Comparison of ENCODE assay signal across 9 cellular contexts in genomic region chr7:366171-366916, GRCh38.
A peak's percentile ranks its signal among the peaks of the same experiment; 100 is the strongest.
DNase-seq lines count a peak whose midpoint lies in the region; ATAC-seq, FAIRE-seq and TF ChIP-seq lines count a peak whose summit lies in the region.
"Had no signal": no experiment of that assay in that cellular context is flagged by ENCODE, and none has a peak within 500 bp of the region (broad histone marks: within the 10 kb centered on the region; RNA-seq: fewer than 3 reads in every experiment).

No MANE protein-coding gene starts in this region.

- H3K9ac ChIP-seq in endothelial cell of umbilical vein (replicated peaks; ENCODE audit: extremely low read depth, insufficient read depth, low read length) = peak overlapping the region; percentile 25

- H3K9me3 ChIP-seq in endothelial cell of umbilical vein (replicated peaks; ENCODE audit: control insufficient read depth, insufficient read depth, low read length) (no peaks in the 10 kb centered on the region), spleen (no peaks in the 10 kb centered on the region)
- H3K9me3 ChIP-seq: upper lobe of left lung had no signal

- TF ChIP-seq CTCF in endothelial cell of umbilical vein (IDR thresholded peaks at IDR 0.05; ENCODE audit: extremely low read depth in 1 of 2, insufficient read depth in 1 of 2, low read depth in 1 of 2, low read length in 2 of 2) (no peak), spleen (IDR thresholded peaks at IDR 0.05 in 8 of 11, conservative IDR thresholded peaks at IDR 0.05 in 3 of 11) (no peak)

- POLR2A ChIA-PET in T-cell (lab: Charles Lee) = no interaction called here
- POLR2A ChIA-PET in endothelial cell of umbilical vein (lab: Charles Lee) = no interaction called here

- no TSS peak for BruUV-seq in endothelial cell of umbilical vein (replicated peaks; lab: Mats Ljungman, UMichigan)

- no peaks in the 10 kb centered on the region for H3K27me3 Mint-ChIP-seq in activated T-cell treated with anti-CD3 and anti-CD28 coated beads, Interleukin-2, amount 50 U/mL, for 4 hours (ENCODE audit: low read depth)
- peaks cover 0 to 2% of the 10 kb centered on the region in 2 donors for H3K27me3 Mint-ChIP-seq in T-cell

- H3K27me3 ChIP-seq in endothelial cell of umbilical vein (ENCODE audit: control insufficient read depth in 2 of 2, insufficient read depth in 2 of 2, low read length in 2 of 2) (no peaks in the 10 kb centered on the region), spleen (replicated peaks in 1 of 7) (peaks cover 0 to 34% (median 0%) of the 10 kb centered on the region in 7 donors)
- H3K27me3 ChIP-seq: upper lobe of left lung had no signal

- no peaks in the 10 kb centered on the region for H4K20me1 ChIP-seq in endothelial cell of umbilical vein (replicated peaks; ENCODE audit: control insufficient read depth, extremely low read depth, insufficient read depth, low read length)

- H3K4me1 ChIP-seq in endothelial cell of umbilical vein (ENCODE audit: control insufficient read depth, extremely low read depth, insufficient read depth, low read length) (peaks cover 28% of the 10 kb centered on the region), spleen (peaks cover 16 to 47% (median 36%) of the 10 kb centered on the region in 6 donors)

- no peaks in the 10 kb centered on the region for H3K36me3 Mint-ChIP-seq in activated T-cell treated with anti-CD3 and anti-CD28 coated beads, Interleukin-2, amount 50 U/mL, for 4 hours (ENCODE audit: insufficient read depth)
- peaks cover 3% of the 10 kb centered on the region for H3K36me3 Mint-ChIP-seq in T-cell

- peak in 1 of 2 donors; percentile 18 for ATAC-seq in activated T-cell treated with anti-CD3 and anti-CD28 coated beads, Interleukin-2, amount 50 U/mL, for 4 hours
- no peak for ATAC-seq in T-cell (replicated peaks in 1 of 4)

- peak overlapping the region; percentile 13 for H3K4me2 ChIP-seq in endothelial cell of umbilical vein (ENCODE audit: insufficient read depth, low read length)

- H3K79me2 ChIP-seq in endothelial cell of umbilical vein (ENCODE audit: control insufficient read depth, insufficient read depth, low read length) = no peaks in the 10 kb centered on the region

- WGBS in spleen, 5 donors = 2 to 4% (median 3%) methylated on average over 17 of the region's 17 CpGs

- no peaks in the 10 kb centered on the region for H3K9me1 ChIP-seq in endothelial cell of umbilical vein (replicated peaks; ENCODE audit: control insufficient read depth, extremely low read depth, insufficient read depth, low read length)

- peak overlapping the region; percentile 63 for H2AFZ ChIP-seq in endothelial cell of umbilical vein (ENCODE audit: low read depth, low read length)

- peak; percentile 90 for FAIRE-seq in endothelial cell of umbilical vein (lab: Jason Lieb, UNC)

- peaks cover 4% of the 10 kb centered on the region for H3K9me3 Mint-ChIP-seq in activated T-cell treated with anti-CD3 and anti-CD28 coated beads, Interleukin-2, amount 50 U/mL, for 4 hours
- no peaks in the 10 kb centered on the region for H3K9me3 Mint-ChIP-seq in T-cell

- CTCF ChIA-PET in T-cell (lab: Charles Lee) = no interaction called here
- CTCF ChIA-PET in endothelial cell of umbilical vein (lab: Charles Lee) = interaction anchor here (1.0 to 1.5 kb wide), 4 partner anchors 9 to 154 kb away, joined by 3 to 9 read pairs (median 5); partner anchors contain the start of gene PDGFA

- H3K4me3 Mint-ChIP-seq in activated T-cell treated with anti-CD3 and anti-CD28 coated beads, Interleukin-2, amount 50 U/mL, for 4 hours = peak overlapping the region; percentile 58
- H3K4me3 Mint-ChIP-seq in T-cell = peak overlapping the region; percentile 23 to 82 (median 61)

- H3K4me1 Mint-ChIP-seq in activated T-cell treated with anti-CD3 and anti-CD28 coated beads, Interleukin-2, amount 50 U/mL, for 4 hours (ENCODE audit: low read depth) = peaks cover 53% of the 10 kb centered on the region
- peaks cover 53 to 59% (median 58%) of the 10 kb centered on the region in 3 donors for H3K4me1 Mint-ChIP-seq in T-cell

- H3K36me3 ChIP-seq in endothelial cell of umbilical vein (ENCODE audit: control insufficient read depth in 2 of 2, extremely low read depth in 1 of 2, insufficient read depth in 2 of 2, low read length in 2 of 2) (no peaks in the 10 kb centered on the region), spleen (no peaks in the 10 kb centered on the region)
- H3K36me3 ChIP-seq: upper lobe of left lung had no signal

- peak overlapping the region; percentile 40 to 68 for H3K27ac Mint-ChIP-seq in T-cell

- H3K4me3 ChIP-seq in endothelial cell of umbilical vein (replicated peaks in 1 of 3; ENCODE audit: insufficient read depth in 1 of 3, low read depth in 1 of 3, low read length in 3 of 3) = peak overlapping the region in 1 of 3 experiments; percentile 4
- peak overlapping the region in 1 of 8 donors; percentile 12 for H3K4me3 ChIP-seq in spleen
- H3K4me3 ChIP-seq: upper lobe of left lung had no signal

- no peak for DNase-seq in activated T-cell treated with anti-CD3 and anti-CD28 coated beads, Interleukin-2, amount 50 U/mL, for 4 hours
- no peak for DNase-seq in activated T-cell treated with anti-CD3 and anti-CD28 coated beads, Interleukin-2, amount 50 U/mL, for 48 hours
- DNase-seq in T-cell (no peak), endothelial cell of umbilical vein (ENCODE audit: low read depth, low spot score) (peak; percentile 74), spleen (peak; percentile 31), HPDE6-E6E7 (ENCODE audit: extremely low spot score) (no peak), DMS53 treated with DMSO at 0.1 percent for 48 hours (lab: John Stamatoyannopoulos, UW; ENCODE audit: unreplicated experiment) (no peak)
- no peak for DNase-seq in activated CD4-positive, CD25-positive, alpha-beta regulatory T cell treated with anti-CD3 and anti-CD28 coated beads, Interleukin-2, amount 50 U/mL, for 72 hours
- DNase-seq: upper lobe of left lung had no signal

- H3K27ac ChIP-seq in endothelial cell of umbilical vein (ENCODE audit: insufficient read depth, low read depth, low read length) (peak overlapping the region; percentile 4), spleen (no peak overlapping the region)
- H3K27ac ChIP-seq: upper lobe of left lung had no signal

- intact Hi-C loops in endothelial cell of umbilical vein (cut with micrococcal nuclease) = no loop called here
- intact Hi-C loops in spleen (cut with DNase I; ENCODE audit: low total_unique reads) = no loop called here

- TF ChIP-seq POLR2A in endothelial cell of umbilical vein (IDR thresholded peaks at IDR 0.05; ENCODE audit: low read depth, low read length) (no peak), spleen (IDR thresholded peaks at IDR 0.05) (no peak)

- dilution Hi-C loops in endothelial cell of umbilical vein (cut with MboI; ENCODE audit: extremely low pct_ligation_motif_present, low sequenced_read_pairs) = no loop called here

TF ChIP-seq in endothelial cell of umbilical vein, 7 proteins besides CTCF, POLR2A, EP300 and RAD21:
- TF ChIP-seq JUN (IDR thresholded peaks at IDR 0.05; ENCODE audit: borderline replicate concordance, insufficient read depth, insufficient read length, low read depth) (no peak), POLR2AphosphoS5 (IDR thresholded peaks at IDR 0.05; ENCODE audit: insufficient read depth, low read depth, low read length) (no peak), FOS (IDR thresholded peaks at IDR 0.05; ENCODE audit: borderline replicate concordance, insufficient read depth, low read length) (peak; percentile 52)

Comparison
In these comparisons a context has a peak if more than half of its experiments do, and no peak if none do; other contexts are left out.
1. DNase-seq: peak in endothelial cell of umbilical vein (single experiment) and spleen (single experiment); none in activated T-cell treated with anti-CD3 and anti-CD28 coated beads, Interleukin-2, amount 50 U/mL, for 4 hours (single experiment), activated T-cell treated with anti-CD3 and anti-CD28 coated beads, Interleukin-2, amount 50 U/mL, for 48 hours (0 of 2), T-cell (0 of 34), activated CD4-positive, CD25-positive, alpha-beta regulatory T cell treated with anti-CD3 and anti-CD28 coated beads, Interleukin-2, amount 50 U/mL, for 72 hours (single experiment), HPDE6-E6E7 (single experiment) and DMS53 treated with DMSO at 0.1 percent for 48 hours (single experiment).